ENCODE assay signal across 9 cellular contexts in the genomic region with DNA sequence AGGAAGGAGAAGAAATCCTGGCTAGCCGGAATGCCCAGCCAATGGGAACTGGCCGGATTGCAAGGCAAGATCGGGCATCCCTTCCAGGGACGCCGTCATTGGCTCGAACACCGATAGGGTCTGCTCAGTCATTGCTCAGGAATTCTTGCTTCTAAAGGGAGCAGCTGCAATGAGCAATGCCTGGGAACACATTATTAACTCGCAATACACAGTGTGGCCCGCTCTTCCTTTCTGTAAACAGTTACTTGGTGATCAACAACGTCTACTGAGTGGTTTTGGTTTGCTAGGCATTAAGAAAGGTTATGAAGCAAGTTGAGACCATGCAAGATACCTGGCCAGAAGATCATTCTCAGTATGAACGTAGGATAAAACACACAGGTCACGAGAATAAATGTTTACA.
DNase-seq lines count a peak whose midpoint lies in the region; ATAC-seq lines count a peak whose summit lies in the region.
"Had no signal": no experiment of that assay in that cellular context is flagged by ENCODE, and none has a peak within 500 bp of the region (broad histone marks: within the 10 kb centered on the region; RNA-seq: fewer than 3 reads in every experiment).

No MANE protein-coding gene starts in this region.

- no peaks in the 10 kb centered on the region for H3K9me3 ChIP-seq in stomach smooth muscle (ENCODE audit: control insufficient read depth in 2 of 2, low read length in 2 of 2)

- no peak overlapping the region for H3K9ac ChIP-seq in stomach smooth muscle (ENCODE audit: low read length in 2 of 2)

- DNase-seq in activated T-cell treated with anti-CD3 and anti-CD28 coated beads, Interleukin-2, amount 50 U/mL, for 72 hours, result no peak
- DNase-seq in activated T-cell treated with anti-CD3 and anti-CD28 coated beads, Interleukin-2, amount 50 U/mL, for 48 hours, result no peak
- DNase-seq in T-cell (no peak), Right ventricle myocardium superior (peak; percentile 72), NAMALWA (ENCODE audit: low spot score) (no peak), NCI-H1048 (lab: John Stamatoyannopoulos, UW) (no peak)

- peaks cover under 1% of the 10 kb centered on the region for H3K27me3 Mint-ChIP-seq in activated T-cell treated with anti-CD3 and anti-CD28 coated beads, Interleukin-2, amount 50 U/mL, for 72 hours (ENCODE audit: low read depth)
- no peaks in the 10 kb centered on the region for H3K27me3 Mint-ChIP-seq in T-cell

- CTCF ChIA-PET in T-cell (lab: Charles Lee), result interaction anchor here in 1 of 2 donors (1.3 kb wide), 1 partner anchor 9 kb away, joined by 4 read pairs; no protein-coding TSS in a partner anchor

- H3K27ac Mint-ChIP-seq in activated T-cell treated with anti-CD3 and anti-CD28 coated beads, Interleukin-2, amount 50 U/mL, for 72 hours, result peak overlapping the region; percentile 90
- peak overlapping the region; percentile 90 for H3K27ac Mint-ChIP-seq in T-cell

- peaks cover 26% of the 10 kb centered on the region for H3K4me1 Mint-ChIP-seq in activated T-cell treated with anti-CD3 and anti-CD28 coated beads, Interleukin-2, amount 50 U/mL, for 72 hours (ENCODE audit: low read depth)
- peaks cover 23 to 63% (median 40%) of the 10 kb centered on the region in 3 donors for H3K4me1 Mint-ChIP-seq in T-cell

- ATAC-seq in activated T-cell treated with anti-CD3 and anti-CD28 coated beads, Interleukin-2, amount 50 U/mL, for 72 hours (replicated peaks in 1 of 2), result peak in 1 of 2 donors; percentile 59
- ATAC-seq in T-cell (replicated peaks in 1 of 4) (peak in 3 of 4 experiments; percentile 23 to 61 (median 41)), Right ventricle myocardium superior (ENCODE audit: poor library complexity) (peak; percentile 88)
- no peak for ATAC-seq in activated CD4-positive, CD25-positive, alpha-beta regulatory T cell treated with anti-CD3 and anti-CD28 coated beads, Interleukin-2, amount 50 U/mL, for 24 hours

- H3K4me3 Mint-ChIP-seq in activated T-cell treated with anti-CD3 and anti-CD28 coated beads, Interleukin-2, amount 50 U/mL, for 72 hours, result peak overlapping the region; percentile 38 to 76
- peak overlapping the region in 1 of 3 donors; percentile 32 for H3K4me3 Mint-ChIP-seq in T-cell

- H3K4me3 ChIP-seq in stomach smooth muscle (ENCODE audit: low read length in 2 of 2), result peak overlapping the region; percentile 0 to 13

- H3K36me3 Mint-ChIP-seq in activated T-cell treated with anti-CD3 and anti-CD28 coated beads, Interleukin-2, amount 50 U/mL, for 72 hours (ENCODE audit: insufficient read depth in 2 of 2), result no peaks in the 10 kb centered on the region
- no peaks in the 10 kb centered on the region for H3K36me3 Mint-ChIP-seq in T-cell

- peak overlapping the region; percentile 12 for H3K27ac ChIP-seq in stomach smooth muscle (ENCODE audit: low read length)

- intact Hi-C loops in Right ventricle myocardium superior (cut with DNase I), result no loop called here

- H3K4me1 ChIP-seq in stomach smooth muscle (ENCODE audit: control insufficient read depth, insufficient read depth, low read length), result peaks cover 12% of the 10 kb centered on the region

- no peaks in the 10 kb centered on the region for H3K9me3 Mint-ChIP-seq in activated T-cell treated with anti-CD3 and anti-CD28 coated beads, Interleukin-2, amount 50 U/mL, for 72 hours
- H3K9me3 Mint-ChIP-seq in T-cell, result no peaks in the 10 kb centered on the region
- H3K9me3 Mint-ChIP-seq: activated T-cell treated with anti-CD3 and anti-CD28 coated beads, Interleukin-2, amount 50 U/mL, for 4 hours had no signal

- POLR2A ChIA-PET in T-cell (lab: Charles Lee), result interaction anchor here in 1 of 2 donors (0.7 to 1.5 kb wide), 2 partner anchors 165 to 218 kb away, joined by 3 to 11 read pairs; partner anchors contain the start of gene CITED2

- no peaks in the 10 kb centered on the region for H3K27me3 ChIP-seq in stomach smooth muscle (ENCODE audit: control insufficient read depth in 1 of 2, insufficient read depth in 2 of 2, low read length in 2 of 2)

- H3K36me3 ChIP-seq in stomach smooth muscle (ENCODE audit: control insufficient read depth in 2 of 2, insufficient read depth in 2 of 2, low read length in 2 of 2), result no peaks in the 10 kb centered on the region

Comparison
In these comparisons a context has a peak if more than half of its experiments do, and no peak if none do; other contexts are left out.
1. ATAC-seq: peak in T-cell (3 of 4) and Right ventricle myocardium superior (single experiment); none in activated CD4-positive, CD25-positive, alpha-beta regulatory T cell treated with anti-CD3 and anti-CD28 coated beads, Interleukin-2, amount 50 U/mL, for 24 hours (0 of 2).